ENCODE assay signal across 16 cellular contexts in the genomic region with DNA sequence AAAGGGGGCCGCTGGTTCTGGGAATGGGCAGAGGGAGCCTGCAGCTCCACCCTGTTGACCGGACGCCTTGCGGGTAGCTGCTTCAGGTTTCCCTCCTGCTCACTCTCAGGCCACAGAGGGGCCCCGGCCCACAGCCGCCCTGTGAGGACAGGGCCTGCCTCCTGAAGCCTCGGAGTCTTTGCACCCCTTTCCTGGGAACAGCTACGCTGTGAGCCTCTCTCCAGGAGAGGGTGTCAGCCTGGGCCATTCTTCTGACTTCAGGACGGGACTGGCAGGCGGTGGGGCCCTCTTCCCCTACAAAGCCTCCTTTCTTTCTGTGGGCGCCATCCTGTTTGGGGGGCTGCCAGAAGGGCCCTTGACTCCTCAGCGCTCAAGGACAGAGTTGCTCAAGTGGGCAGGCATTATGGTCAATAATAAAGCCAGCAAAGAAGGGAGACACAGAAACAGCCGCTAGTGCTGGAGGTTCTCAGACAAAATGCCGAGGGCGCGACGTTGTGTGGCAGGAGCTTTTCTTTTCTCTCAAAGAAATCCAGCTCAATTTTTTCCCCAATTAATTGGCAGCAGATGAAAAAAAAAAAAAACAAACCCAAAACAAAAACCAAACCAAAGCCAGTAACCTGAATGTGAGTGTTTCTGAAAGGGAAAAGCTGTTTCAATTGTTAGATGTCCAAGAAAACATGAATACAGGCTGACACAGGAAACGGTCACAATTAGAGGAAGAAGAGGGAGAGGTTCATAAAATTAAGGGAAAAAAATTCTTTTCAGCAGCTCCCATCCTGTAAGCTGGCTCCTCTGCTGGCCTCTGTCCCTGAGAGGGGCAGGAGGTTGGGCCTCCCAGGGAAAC. TPM values are rescaled to one million over a fixed set of nuclear protein-coding genes. Genes with fewer than 3 reads are reported as not detected.
A peak's percentile ranks its signal among the peaks of the same experiment; 100 is the strongest.
DNase-seq lines count a peak whose midpoint lies in the region; ATAC-seq, FAIRE-seq and TF ChIP-seq lines count a peak whose summit lies in the region.
"Had no signal": no experiment of that assay in that cellular context is flagged by ENCODE, and none has a peak within 500 bp of the region (broad histone marks: within the 10 kb centered on the region; RNA-seq: fewer than 3 reads in every experiment).

No MANE protein-coding gene starts in this region.

- no peak overlapping the region for H2AFZ ChIP-seq in HepG2 (ENCODE audit: low read length)

- H4K20me1 ChIP-seq in HepG2 (ENCODE audit: insufficient read depth, low read length) = peaks cover 5% of the 10 kb centered on the region; the same call in 1 of the 2 replicates

- DNase-seq in dermis blood vessel endothelial cell = peak; percentile 80
- no peak for DNase-seq in HepG2 (ENCODE audit: low spot score)
- no peak for DNase-seq in psoas muscle
- no peak for DNase-seq in colonic mucosa
- no peak for DNase-seq in NCI-H1930 (lab: John Stamatoyannopoulos, UW)
- DNase-seq in coronary artery (ENCODE audit: low spot score) = no peak
- DNase-seq: activated CD4-positive, alpha-beta T cell treated with anti-CD3 and anti-CD28 coated beads for 48 hours; activated T-cell treated with anti-CD3 and anti-CD28 coated beads, Interleukin-2, amount 50 U/mL, for 72 hours; naive B cell; NCI-H2171 treated with DMSO at 0.1 percent for 48 hours; stimulated activated CD4-positive, alpha-beta T cell treated with anti-CD3 and anti-CD28 coated beads, Interleukin-15, amount 100 ng/mL, for 24 hours had no signal

- TF ChIP-seq EP300 in HepG2 (IDR thresholded peaks at IDR 0.05; ENCODE audit: low read depth in 2 of 2, low read length in 2 of 2) (no peak), HepG2 (CRISPR knock-in tag; IDR thresholded peaks at IDR 0.05; ENCODE audit: borderline replicate concordance) (no peak)

- no peak overlapping the region for H3K27ac ChIP-seq in HEK293 (ENCODE audit: extremely low read depth, low read depth, low read length)
- no peak overlapping the region for H3K27ac ChIP-seq in HepG2 (ENCODE audit: extremely low read length, insufficient read depth, low read length)
- peak overlapping the region; percentile 41 for H3K27ac ChIP-seq in psoas muscle
- no peak overlapping the region for H3K27ac ChIP-seq in colonic mucosa
- H3K27ac ChIP-seq in coronary artery = peak overlapping the region in 1 of 2 donors; percentile 70
- H3K27ac ChIP-seq: cardiac muscle cell, HL-60 had no signal

- H3K27me3 ChIP-seq in HepG2 (ENCODE audit: control insufficient read depth in 1 of 2, insufficient read depth in 2 of 2, low read length in 2 of 2) (no peaks in the 10 kb centered on the region), psoas muscle (ENCODE audit: insufficient read depth in 3 of 3, low read length in 2 of 3) (no peaks in the 10 kb centered on the region), colonic mucosa (no peaks in the 10 kb centered on the region)
- H3K27me3 ChIP-seq: cardiac muscle cell had no signal

- H3K9ac ChIP-seq in HepG2 (ENCODE audit: insufficient read depth, low read depth, low read length) (no peak overlapping the region), colonic mucosa (ENCODE audit: low read depth in 2 of 2, low read length in 2 of 2) (peak overlapping the region in 1 of 2 donors; percentile 24)

- intact Hi-C loops in HepG2 (cut with micrococcal nuclease; ENCODE audit: unreplicated experiment) = no loop called here
- intact Hi-C loops in psoas muscle (cut with DNase I) = loop anchor here (5.0 to 10.0 kb wide), 4 partner anchors 51 to 348 kb away; a partner anchor contains a TSS
- intact Hi-C loops in colonic mucosa (cut with DNase I) = loop anchor here (10.0 kb wide), 1 partner anchor 488 kb away; no protein-coding TSS in a partner anchor

- H3K9me3 ChIP-seq in HEK293 (ENCODE audit: control insufficient read depth, insufficient read depth, low read depth, low read length) (no peaks in the 10 kb centered on the region), HepG2 (ENCODE audit: low read length) (no peaks in the 10 kb centered on the region), psoas muscle (no peaks in the 10 kb centered on the region), colonic mucosa (no peaks in the 10 kb centered on the region)

- no peak for TF ChIP-seq RAD21 in HepG2 (CRISPR knock-in tag; IDR thresholded peaks at IDR 0.05)

- ATAC-seq in HepG2 = no peak
- no peak for ATAC-seq in psoas muscle
- ATAC-seq in GM21360 (IDR thresholded peaks at IDR 0.05; ENCODE audit: unreplicated experiment) = no peak
- ATAC-seq: activated T-cell treated with anti-CD3 and anti-CD28 coated beads, Interleukin-2, amount 50 U/mL, for 72 hours; esophagus mucosa had no signal

- POLR2A ChIA-PET in HEK293 (lab: Yijun Ruan, JAX) = interaction anchor here (0.7 kb wide), 1 partner anchor 163 kb away, joined by 4 read pairs; no protein-coding TSS in a partner anchor
- POLR2A ChIA-PET in HepG2 (lab: Yijun Ruan, JAX) = no interaction called here

- TF ChIP-seq CTCF in HEK293 (tag by site-specific recombination; IDR thresholded peaks at IDR 0.05) (no peak), HepG2 (CRISPR knock-in tag; IDR thresholded peaks at IDR 0.05) (no peak), psoas muscle (IDR thresholded peaks at IDR 0.05) (no peak), colonic mucosa (IDR thresholded peaks at IDR 0.05) (no peak), coronary artery (IDR thresholded peaks at IDR 0.05) (no peak)

- FAIRE-seq in HepG2 (lab: Jason Lieb, UNC) = no peak

- H3K4me2 ChIP-seq in HepG2 (ENCODE audit: low read depth, low read length) = no peak overlapping the region

- no TSS peak for BruUV-seq in HepG2 (replicated peaks; lab: Mats Ljungman, UMichigan)

- no peak overlapping the region for H3K4me3 ChIP-seq in HEK293 (ENCODE audit: low read depth, low read length)
- H3K4me3 ChIP-seq in HepG2 (replicated peaks in 1 of 3; ENCODE audit: insufficient read depth in 1 of 3, low read depth in 2 of 3, low read length in 3 of 3) = no peak overlapping the region
- no peak overlapping the region for H3K4me3 ChIP-seq in psoas muscle
- no peak overlapping the region for H3K4me3 ChIP-seq in colonic mucosa
- H3K4me3 ChIP-seq in coronary artery = no peak overlapping the region
- H3K4me3 ChIP-seq: cardiac muscle cell had no signal

- no peaks in the 10 kb centered on the region for H3K79me2 ChIP-seq in HepG2 (ENCODE audit: insufficient read depth, low read length)

- H3K36me3 ChIP-seq in HEK293 (ENCODE audit: control insufficient read depth in 2 of 2, insufficient read depth in 1 of 2, low read length in 2 of 2) = peaks cover 0 to 46% of the 10 kb centered on the region in 2 experiments; a peak in 1 of 3 replicates
- peaks cover 27 to 44% of the 10 kb centered on the region in 2 experiments for H3K36me3 ChIP-seq in HepG2 (replicated peaks in 1 of 2; ENCODE audit: control insufficient read depth in 1 of 2, insufficient read depth in 2 of 2, low read length in 2 of 2)
- H3K36me3 ChIP-seq in psoas muscle (ENCODE audit: insufficient read depth in 1 of 2, low read depth in 1 of 2) = peaks cover 2 to 9% of the 10 kb centered on the region in 2 donors
- no peaks in the 10 kb centered on the region for H3K36me3 ChIP-seq in colonic mucosa

- no peak for TF ChIP-seq POLR2A in HepG2 (IDR thresholded peaks at IDR 0.05; ENCODE audit: insufficient read depth in 1 of 2, low read depth in 2 of 2, low read length in 2 of 2)

- WGBS in HepG2 (ENCODE audit: low lambda C conversion rate) = 94% methylated on average over 12 of the region's 18 CpGs
- WGBS in psoas muscle, 3 donors = 76 to 83% (median 83%) methylated on average over 18 of the region's 18 CpGs

- H3K4me1 ChIP-seq in HEK293 (ENCODE audit: control insufficient read depth, insufficient read depth, low read length) = no peaks in the 10 kb centered on the region
- H3K4me1 ChIP-seq in HepG2 (ENCODE audit: insufficient read depth, low read length) = no peaks in the 10 kb centered on the region
- peaks cover 4% of the 10 kb centered on the region for H3K4me1 ChIP-seq in psoas muscle
- H3K4me1 ChIP-seq in colonic mucosa = no peaks in the 10 kb centered on the region

- CTCF ChIA-PET in HEK293 (lab: Yijun Ruan, JAX) = interaction anchor here (1.2 to 6.5 kb wide), 2 partner anchors 170 to 347 kb away, joined by 4 to 66 read pairs; no protein-coding TSS in a partner anchor
- CTCF ChIA-PET in HepG2 (lab: Yijun Ruan, JAX; ENCODE audit: low intra/inter-chr PET ratio, low total read pairs) = no interaction called here

- in situ Hi-C loops in HepG2 (cut with HindIII; ENCODE audit: extremely low pct_ligation_motif_present, low pct_unique_long_range_greater_than_20kb) = loop anchor here (25.0 kb wide), 1 partner anchor 429 kb away; a partner anchor contains a TSS

TF ChIP-seq in HEK293, 187 proteins besides CTCF, POLR2A, EP300 and RAD21 (continues in another document):
- no peak for TF ChIP-seq ZNF184 (tag by site-specific recombination; IDR thresholded peaks at IDR 0.05)

TF ChIP-seq in HepG2, 621 proteins besides CTCF, POLR2A, EP300 and RAD21 (continues in another document):
- TF ChIP-seq ZNF350 (CRISPR knock-in tag; IDR thresholded peaks at IDR 0.05; ENCODE audit: borderline replicate concordance, low read depth) (no peak), RBM22 (optimal IDR thresholded peaks at IDR 0.05; ENCODE audit: low read length) (peak; percentile 1)

RNA-seq across cellular contexts. Expression of a gene that starts 12.8 kb away (rescaled TPM):
- 71.2 and 93.1 TPM in 2 replicates for total RNA-seq in dermis blood vessel endothelial cell
- total RNA-seq in HepG2 (2016; rRNA removed; fragmentation: Illumina TruSeq; extraction: Trizol) = 37.7 and 40.7 TPM in 2 replicates
- total RNA-seq in HepG2 (2016; cell fraction: cytosol; rRNA removed; fragmentation: Illumina TruSeq; extraction: Trizol; ENCODE audit: low read depth) = 39.8 and 41.5 TPM in 2 replicates
- total RNA-seq in HepG2 (2016; cell fraction: insoluble cytoplasmic fraction; rRNA removed; fragmentation: Illumina TruSeq; extraction: Trizol) = 35.8 and 36.3 TPM in 2 replicates
- total RNA-seq in HepG2 (2016; cell fraction: membrane; rRNA removed; fragmentation: Illumina TruSeq; extraction: Trizol) = 69.7 and 71.8 TPM in 2 replicates
- 20.0 and 24.7 TPM in 2 replicates for total RNA-seq in HepG2 (2016; cell fraction: nucleus; rRNA removed; fragmentation: Illumina TruSeq; extraction: Trizol)
- polyA plus RNA-seq in HepG2 (2011; rRNA removed) = 14.6 and 15.4 TPM in 2 replicates
- polyA plus RNA-seq in HepG2 (2011; cell fraction: cytosol; rRNA removed) = 8.9 and 11.5 TPM in 2 replicates
- 11.8 and 14.7 TPM in 2 replicates for polyA plus RNA-seq in HepG2 (2011; cell fraction: nucleus; rRNA removed)
- polyA plus RNA-seq in HepG2 (2012) = 6.0 and 8.4 TPM in 2 replicates
- polyA plus RNA-seq in HepG2 (2016; cell fraction: cytosol; fragmentation: Illumina TruSeq; extraction: Trizol; ENCODE audit: low read depth) = 44.8 and 48.9 TPM in 2 replicates
- polyA plus RNA-seq in HepG2 (2016; cell fraction: insoluble cytoplasmic fraction; fragmentation: Illumina TruSeq; extraction: Trizol; ENCODE audit: low read depth) = 19.9 and 21.9 TPM in 2 replicates
- polyA plus RNA-seq in HepG2 (2016; cell fraction: membrane; fragmentation: Illumina TruSeq; extraction: Trizol; ENCODE audit: low read depth) = 48.0 and 51.0 TPM in 2 replicates
- polyA plus RNA-seq in HepG2 (2016; cell fraction: nucleus; fragmentation: Illumina TruSeq; extraction: Trizol; ENCODE audit: insufficient read depth, low read depth) = 17.6 and 20.1 TPM in 2 replicates
- polyA minus RNA-seq in HepG2 (2011; rRNA and poly(A)+ RNA removed; ENCODE audit: low replicate concordance) = 41.7 and 51.3 TPM in 2 replicates
- polyA minus RNA-seq in HepG2 (2011; cell fraction: cytosol; rRNA and poly(A)+ RNA removed) = 17.5 and 18.0 TPM in 2 replicates
- 40.2 and 47.6 TPM in 2 replicates for polyA minus RNA-seq in HepG2 (2011; cell fraction: nucleus; rRNA and poly(A)+ RNA removed)
- total RNA-seq in psoas muscle = 10 to 100 TPM; 16.3 to 25.3 (median 18.4) TPM
- 10 to 100 TPM in 2 of 3 donors, 1 to 10 TPM in 1; 8.4 to 24.0 (median 18.4) TPM for polyA plus RNA-seq in psoas muscle
- 10 to 100 TPM; 19.4 to 22.7 TPM for total RNA-seq in colonic mucosa
